19 cellular contexts compared by ENCODE assay signal in genomic region chr9:120767451-120767850, GRCh38. TPM values are rescaled to one million over a fixed set of nuclear protein-coding genes. Genes with fewer than 3 reads are reported as not detected.
DNase-seq lines count a peak whose midpoint lies in the region; ATAC-seq and TF ChIP-seq lines count a peak whose summit lies in the region.
"Had no signal": no experiment of that assay in that cellular context is flagged by ENCODE, and none has a peak within 500 bp of the region (broad histone marks: within the 10 kb centered on the region; RNA-seq: fewer than 3 reads in every experiment).

No MANE protein-coding gene starts in this region.

- H3K4me3 ChIP-seq in PC-3 (ENCODE audit: low read length) (peak overlapping the region; percentile 34; the same call in 1 of the 2 replicates), trophoblast cell (ENCODE audit: low read depth, low read length) (no peak overlapping the region)
- H3K4me3 ChIP-seq: adrenal gland, esophagus muscularis mucosa, neural progenitor cell had no signal

- no peak overlapping the region for H4K91ac ChIP-seq in trophoblast cell (ENCODE audit: low read depth, low read length)

- no peaks in the 10 kb centered on the region; the same call in 1 of the 2 replicates for H3K79me2 ChIP-seq in PC-3 (ENCODE audit: low read length)
- H3K79me2 ChIP-seq in trophoblast cell (ENCODE audit: control insufficient read depth, insufficient read depth, low read length, poor library complexity): no peaks in the 10 kb centered on the region

- H2BK12ac ChIP-seq in trophoblast cell (ENCODE audit: low read length): no peak overlapping the region

- H3K9ac ChIP-seq in PC-3 (ENCODE audit: low read length) (no peak overlapping the region), trophoblast cell (ENCODE audit: low read length) (no peak overlapping the region)
- H3K9ac ChIP-seq: neural progenitor cell had no signal

- H2BK120ac ChIP-seq in trophoblast cell (ENCODE audit: insufficient read depth, low read length, poor library complexity): no peak overlapping the region

- H2BK5ac ChIP-seq in trophoblast cell (ENCODE audit: low read depth, low read length, poor library complexity): no peak overlapping the region

- H2AFZ ChIP-seq in PC-3 (ENCODE audit: low read length) (no peak overlapping the region), trophoblast cell (ENCODE audit: insufficient read depth, low read length, poor library complexity) (no peak overlapping the region)
- H2AFZ ChIP-seq: neural progenitor cell had no signal

- H3K9me2 ChIP-seq in PC-3 (replicated peaks; ENCODE audit: low read length): no peaks in the 10 kb centered on the region

- no peak overlapping the region for H4K12ac ChIP-seq in trophoblast cell (ENCODE audit: low read depth, low read length)

- peaks cover 2% of the 10 kb centered on the region for H3K4me1 Mint-ChIP-seq in activated naive CD8-positive, alpha-beta T cell (ENCODE audit: low read depth)
- H3K4me1 Mint-ChIP-seq in activated naive CD8-positive, alpha-beta T cell treated with anti-CD3 and anti-CD28 coated beads, Interleukin-2, amount 50 U/mL, for 24 hours: peaks cover 6% of the 10 kb centered on the region
- H3K4me1 Mint-ChIP-seq: neural progenitor cell had no signal

- ATAC-seq in activated naive CD8-positive, alpha-beta T cell treated with anti-CD3 and anti-CD28 coated beads, Interleukin-2, amount 50 U/mL, for 24 hours: no peak
- peak; percentile 91 for ATAC-seq in PC-3
- ATAC-seq in HG03025 (IDR thresholded peaks at IDR 0.05; ENCODE audit: low FRiP score, unreplicated experiment): no peak
- ATAC-seq: T-cell had no signal

- H4K20me1 ChIP-seq in PC-3 (ENCODE audit: low read length): peaks cover 5% of the 10 kb centered on the region; the same call in 1 of the 2 replicates

- DNase-seq in activated naive CD8-positive, alpha-beta T cell treated with anti-CD3 and anti-CD28 coated beads, Interleukin-2, amount 50 U/mL, for 24 hours: no peak
- DNase-seq in PC-3: peak; percentile 89
- peak; percentile 53 for DNase-seq in epithelial cell of prostate (ENCODE audit: low read depth, low spot score)
- peak; percentile 18 to 67 for DNase-seq in trophoblast cell
- no peak for DNase-seq in substantia nigra (lab: John Stamatoyannopoulos, UW)
- DNase-seq in RPMI8226: no peak
- DNase-seq: activated CD4-positive, alpha-beta T cell treated with anti-CD3 and anti-CD28 coated beads, Interleukin-2, amount 50 U/mL, for 4 hours; adrenal gland; Karpas-422; left colon; NCI-H1105; NCI-H510A treated with DMSO at 0.1 percent for 48 hours; stimulated activated CD4-positive, alpha-beta T cell treated with anti-CD3 and anti-CD28 coated beads, Interleukin-4, amount 100 ng/mL, for 4 hours; T-cell had no signal

- H2AK5ac ChIP-seq in trophoblast cell (ENCODE audit: low read length): no peak overlapping the region

- no TSS peak for BruUV-seq in PC-3 (replicated peaks; lab: Mats Ljungman, UMichigan)

- POLR2A ChIA-PET in PC-3 (lab: Charles Lee; ENCODE audit: unreplicated experiment): no interaction called here

- H3K4me2 ChIP-seq in PC-3 (ENCODE audit: low read length) (peak overlapping the region; percentile 67), trophoblast cell (ENCODE audit: low read length) (no peak overlapping the region)
- H3K4me2 ChIP-seq: neural progenitor cell had no signal

- H3K27me3 ChIP-seq in PC-3 (ENCODE audit: low read length): no peaks in the 10 kb centered on the region
- no peaks in the 10 kb centered on the region for H3K27me3 ChIP-seq in trophoblast cell (ENCODE audit: insufficient read depth, low read length)
- H3K27me3 ChIP-seq: adrenal gland, esophagus muscularis mucosa, neural progenitor cell had no signal

- H3K4me3 Mint-ChIP-seq in activated naive CD8-positive, alpha-beta T cell: no peak overlapping the region
- no peak overlapping the region for H3K4me3 Mint-ChIP-seq in activated naive CD8-positive, alpha-beta T cell treated with anti-CD3 and anti-CD28 coated beads, Interleukin-2, amount 50 U/mL, for 24 hours
- H3K4me3 Mint-ChIP-seq: CD14-positive monocyte, neural progenitor cell, T-cell had no signal

- H3K14ac ChIP-seq in trophoblast cell (ENCODE audit: low read length): no peak overlapping the region

- H3K4ac ChIP-seq in trophoblast cell (ENCODE audit: low read depth, low read length): no peak overlapping the region

- intact Hi-C loops in PC-3 (cut with micrococcal nuclease): no loop called here

- no peaks in the 10 kb centered on the region for H3K27me3 Mint-ChIP-seq in activated naive CD8-positive, alpha-beta T cell
- no peaks in the 10 kb centered on the region for H3K27me3 Mint-ChIP-seq in activated naive CD8-positive, alpha-beta T cell treated with anti-CD3 and anti-CD28 coated beads, Interleukin-2, amount 50 U/mL, for 24 hours
- H3K27me3 Mint-ChIP-seq: T-cell had no signal

- H4K8ac ChIP-seq in trophoblast cell (ENCODE audit: low read depth, low read length): no peak overlapping the region

- H3K36me3 ChIP-seq in PC-3 (ENCODE audit: low read depth, low read length): peaks cover 20% of the 10 kb centered on the region
- peaks cover 6 to 14% of the 10 kb centered on the region in 2 experiments for H3K36me3 ChIP-seq in trophoblast cell (ENCODE audit: control insufficient read depth in 1 of 2, insufficient read depth in 2 of 2, low read length in 2 of 2)

- H3K4me1 ChIP-seq in PC-3 (ENCODE audit: insufficient read depth, low read length) (peaks cover 21% of the 10 kb centered on the region), trophoblast cell (ENCODE audit: control insufficient read depth in 1 of 2, insufficient read depth in 2 of 2, low read length in 2 of 2) (no peaks in the 10 kb centered on the region)
- H3K4me1 ChIP-seq: esophagus muscularis mucosa, neural progenitor cell had no signal

- peak overlapping the region; percentile 46 for H3K27ac Mint-ChIP-seq in activated naive CD8-positive, alpha-beta T cell
- no peak overlapping the region for H3K27ac Mint-ChIP-seq in activated naive CD8-positive, alpha-beta T cell treated with anti-CD3 and anti-CD28 coated beads, Interleukin-2, amount 50 U/mL, for 24 hours
- H3K27ac Mint-ChIP-seq: neural progenitor cell had no signal

- no peak for TF ChIP-seq CTCF in PC-3 (conservative IDR thresholded peaks at IDR 0.05; ENCODE audit: low read depth, low read length)

- H3K23ac ChIP-seq in trophoblast cell (ENCODE audit: low read length): no peak overlapping the region

- peaks cover 12% of the 10 kb centered on the region for H3F3A ChIP-seq in PC-3 (ENCODE audit: low read length, unreplicated experiment)

- no peaks in the 10 kb centered on the region for H3K79me1 ChIP-seq in trophoblast cell (ENCODE audit: low read length)

- H3K18ac ChIP-seq in trophoblast cell (ENCODE audit: low read length): no peak overlapping the region

- H3K36me3 Mint-ChIP-seq in activated naive CD8-positive, alpha-beta T cell: peaks cover 11% of the 10 kb centered on the region
- H3K36me3 Mint-ChIP-seq in activated naive CD8-positive, alpha-beta T cell treated with anti-CD3 and anti-CD28 coated beads, Interleukin-2, amount 50 U/mL, for 24 hours (ENCODE audit: low read depth): peaks cover 49% of the 10 kb centered on the region

- WGBS in trophoblast cell (ENCODE audit: extremely low coverage, insufficient coverage, insufficient read length): 100% methylated on average over 1 of the region's 3 CpGs

- CTCF ChIA-PET in PC-3 (lab: Charles Lee): interaction anchor here (0.7 kb wide), 1 partner anchor 100 kb away, joined by 3 read pairs; no protein-coding TSS in a partner anchor

- no peaks in the 10 kb centered on the region for H3K9me3 ChIP-seq in PC-3 (ENCODE audit: low read length)
- no peaks in the 10 kb centered on the region for H3K9me3 ChIP-seq in trophoblast cell (ENCODE audit: insufficient read depth, low read depth, low read length)
- H3K9me3 ChIP-seq: adrenal gland, esophagus muscularis mucosa had no signal

- H3K9me3 Mint-ChIP-seq in activated naive CD8-positive, alpha-beta T cell (ENCODE audit: low read depth): no peaks in the 10 kb centered on the region
- H3K9me3 Mint-ChIP-seq in activated naive CD8-positive, alpha-beta T cell treated with anti-CD3 and anti-CD28 coated beads, Interleukin-2, amount 50 U/mL, for 24 hours: no peaks in the 10 kb centered on the region
- H3K9me3 Mint-ChIP-seq: neural progenitor cell, T-cell had no signal

- H3K27ac ChIP-seq in PC-3 (ENCODE audit: low read length): peak overlapping the region; percentile 75
- peak overlapping the region; percentile 37 for H3K27ac ChIP-seq in epithelial cell of prostate
- no peak overlapping the region for H3K27ac ChIP-seq in trophoblast cell (ENCODE audit: low read depth, low read length)
- H3K27ac ChIP-seq in substantia nigra (ENCODE audit: low read depth, low read length, poor library complexity, severe bottlenecking): no peak overlapping the region
- H3K27ac ChIP-seq: adrenal gland, esophagus muscularis mucosa, neural progenitor cell had no signal

RNA-seq across cellular contexts. Expression of gene FBXW2, which starts 25.8 kb away (rescaled TPM):
- 25.0 and 30.5 TPM in 2 replicates for total RNA-seq in PC-3 (2014; rRNA removed)
- 25.9 and 26.1 TPM in 2 replicates for polyA plus RNA-seq in trophoblast cell (2013)

RNA-seq across cellular contexts. Expression of gene MEGF9, which starts 53.2 kb away (rescaled TPM):
- 2.6 and 3.1 TPM in 2 replicates for total RNA-seq in PC-3 (2014; rRNA removed)
- 3.9 and 4.1 TPM in 2 replicates for polyA plus RNA-seq in trophoblast cell (2013)

Comparison
In these comparisons a context has a peak if more than half of its experiments do, and no peak if none do; other contexts are left out.
1. DNase-seq: peak in PC-3 (single experiment), epithelial cell of prostate (single experiment) and trophoblast cell (2 of 2); none in activated naive CD8-positive, alpha-beta T cell treated with anti-CD3 and anti-CD28 coated beads, Interleukin-2, amount 50 U/mL, for 24 hours (single experiment), substantia nigra (0 of 49) and RPMI8226 (single experiment).
2. H3K27ac ChIP-seq: peak in PC-3 (single experiment) and epithelial cell of prostate (single experiment); none in trophoblast cell (single experiment) and substantia nigra (single experiment).